Comparison of ENCODE assay signal across 22 cellular contexts in the genomic region with DNA sequence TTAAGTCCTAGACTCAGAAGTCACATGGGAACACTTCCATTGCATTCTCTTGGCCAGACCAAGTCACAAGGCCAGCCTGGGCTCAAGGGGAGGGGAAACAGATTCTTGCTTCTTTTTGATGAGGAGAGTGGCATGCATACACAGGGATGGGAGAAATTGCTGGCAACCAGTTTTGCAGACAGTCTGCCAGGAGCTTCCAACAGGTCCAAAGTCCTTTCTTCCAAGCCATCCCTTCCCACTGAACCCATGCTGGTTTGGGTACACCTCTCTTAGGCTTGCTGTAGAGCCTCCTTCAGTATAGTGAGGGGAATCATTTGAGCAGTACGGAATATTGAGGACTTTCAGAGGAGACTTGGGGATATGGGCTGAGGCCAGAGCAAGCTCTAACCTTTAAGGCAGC.
"Had no signal": no experiment of that assay in that cellular context is flagged by ENCODE, and none has a peak within 500 bp of the region (broad histone marks: within the 10 kb centered on the region; RNA-seq: fewer than 3 reads in every experiment).

No MANE protein-coding gene starts in this region.

- H3K27me3 Mint-ChIP-seq: central memory CD8-positive, alpha-beta T cell; naive thymus-derived CD8-positive, alpha-beta T cell; progenitor cell of endocrine pancreas; stimulated activated naive CD8-positive, alpha-beta T cell treated with anti-CD3 and anti-CD28 coated beads, Interleukin-15, amount 100 ng/mL, for 72 hours had no signal

- H3K27ac Mint-ChIP-seq: naive thymus-derived CD8-positive, alpha-beta T cell; progenitor cell of endocrine pancreas; stimulated activated naive B cell treated with anti-CD40 and anti-IgM and Interleukin-4, amounts not matched to agents 10 μg/mL and 1 μg/mL and 100 μg/mL, for 72 hours had no signal

- H3K27ac ChIP-seq: dorsolateral prefrontal cortex, thoracic aorta, transverse colon had no signal

- H3K36me3 ChIP-seq: spleen, thoracic aorta, transverse colon had no signal

- H3K4me1 ChIP-seq: spleen, transverse colon had no signal

- DNase-seq: cortex of kidney; dorsolateral prefrontal cortex; effector CD8-positive, alpha-beta T cell; foreskin melanocyte; head of caudate nucleus; hippocampal formation; mammary epithelial cell; mucosa of descending colon; naive thymus-derived CD8-positive, alpha-beta T cell; spleen; stimulated activated CD4-positive, alpha-beta T cell treated with anti-CD3 and anti-CD28 coated beads, Interleukin-15, amount 100 ng/mL, for 24 hours; stimulated activated CD4-positive, alpha-beta T cell treated with anti-CD3 and anti-CD28 coated beads, Interleukin-2, amount 100 ng/mL, for 24 hours; stimulated activated CD4-positive, alpha-beta T cell treated with anti-CD3 and anti-CD28 coated beads, Interleukin-4, amount 100 ng/mL, for 4 hours; stimulated activated naive B cell treated with anti-CD40 and anti-IgM and Interleukin-4, amounts not matched to agents 10 μg/mL and 1 μg/mL and 100 μg/mL, for 72 hours; stimulated activated naive CD8-positive, alpha-beta T cell treated with anti-CD3 and anti-CD28 coated beads, Interleukin-15, amount 100 ng/mL, for 72 hours; substantia nigra; transverse colon had no signal

- H3K4me1 Mint-ChIP-seq: central memory CD8-positive, alpha-beta T cell; stimulated activated naive CD8-positive, alpha-beta T cell treated with anti-CD3 and anti-CD28 coated beads, Interleukin-15, amount 100 ng/mL, for 72 hours had no signal

- H3K4me3 Mint-ChIP-seq: central memory CD8-positive, alpha-beta T cell; naive thymus-derived CD8-positive, alpha-beta T cell; neural crest cell; stimulated activated naive B cell treated with anti-CD40 and anti-IgM and Interleukin-4, amounts not matched to agents 10 μg/mL and 1 μg/mL and 100 μg/mL, for 72 hours; stimulated activated naive CD8-positive, alpha-beta T cell treated with anti-CD3 and anti-CD28 coated beads, Interleukin-15, amount 100 ng/mL, for 72 hours had no signal

- H3K9me3 ChIP-seq: mucosa of descending colon, spleen, thoracic aorta, transverse colon had no signal

- H3K36me3 Mint-ChIP-seq: naive thymus-derived CD8-positive, alpha-beta T cell; stimulated activated naive B cell treated with anti-CD40 and anti-IgM and Interleukin-4, amounts not matched to agents 10 μg/mL and 1 μg/mL and 100 μg/mL, for 72 hours had no signal

- ATAC-seq: mucosa of descending colon; naive thymus-derived CD8-positive, alpha-beta T cell; sciatic nerve; stimulated activated naive B cell treated with anti-CD40 and anti-IgM and Interleukin-4, amounts not matched to agents 10 μg/mL and 1 μg/mL and 100 μg/mL, for 72 hours; stimulated activated naive CD8-positive, alpha-beta T cell treated with anti-CD3 and anti-CD28 coated beads, Interleukin-15, amount 100 ng/mL, for 72 hours had no signal

- H3K4me3 ChIP-seq: dorsolateral prefrontal cortex, mucosa of descending colon, spleen, thoracic aorta, transverse colon had no signal

- H3K9me3 Mint-ChIP-seq: central memory CD8-positive, alpha-beta T cell; naive thymus-derived CD8-positive, alpha-beta T cell; stimulated activated naive CD8-positive, alpha-beta T cell treated with anti-CD3 and anti-CD28 coated beads, Interleukin-15, amount 100 ng/mL, for 72 hours had no signal

- H3K27me3 ChIP-seq: transverse colon had no signal
